7 cellular contexts compared by ENCODE assay signal in genomic region chr16:397135-397661, GRCh38. TPM values are rescaled to one million over a fixed set of nuclear protein-coding genes. Genes with fewer than 3 reads are reported as not detected.
DNase-seq lines count a peak whose midpoint lies in the region; ATAC-seq and TF ChIP-seq lines count a peak whose summit lies in the region.

Gene NME4 (plus strand): TSS chr16:397199. CDS start chr16:397223, 24 bp downstream.

- CTCF ChIA-PET in IMR-90 (lab: Yijun Ruan, JAX): no interaction called here

- H3K4me1 ChIP-seq in IMR-90 (ENCODE audit: control insufficient read depth, insufficient read depth, low read length): peaks cover 4% of the 10 kb centered on the region
- peaks cover 2 to 37% (median 24%) of the 10 kb centered on the region in 9 donors for H3K4me1 ChIP-seq in heart right ventricle

- peak; percentile 44 for DNase-seq in GDM1 (lab: John Stamatoyannopoulos, UW)
- no peak for DNase-seq in IMR-90
- no peak for DNase-seq in heart right ventricle
- DNase-seq in progenitor cell of endocrine pancreas (ENCODE audit: low spot score, unreplicated experiment): peak; percentile 37
- no peak for DNase-seq in amniotic stem cell (lab: John Stamatoyannopoulos, UW)

- TF ChIP-seq POLR2A in IMR-90 (IDR thresholded peaks at IDR 0.05; ENCODE audit: low read depth, low read length): no peak

- peaks cover under 1% of the 10 kb centered on the region for H3K36me3 Mint-ChIP-seq in activated naive CD4-positive, alpha-beta T cell treated with anti-CD3 and anti-CD28 coated beads, Interleukin-2, amount 50 U/mL, for 24 hours
- H3K36me3 Mint-ChIP-seq in progenitor cell of endocrine pancreas (ENCODE audit: insufficient read depth): no peaks in the 10 kb centered on the region

- peak within 1 kb of the TSS; percentile 85 for H2AK9ac ChIP-seq in IMR-90 (replicated peaks; ENCODE audit: low read depth, low read length, poor library complexity)

- no peak within 1 kb of the TSS for H3K56ac ChIP-seq in IMR-90 (ENCODE audit: extremely low read depth, insufficient read depth, low read length)

- no peak within 1 kb of the TSS; the same call in 1 of the 2 replicates for H4K91ac ChIP-seq in IMR-90 (ENCODE audit: insufficient read depth, low read depth, low read length)

- H2BK5ac ChIP-seq in IMR-90 (ENCODE audit: low read depth, low read length, poor library complexity, severe bottlenecking): peak within 1 kb of the TSS; percentile 43

- H2AFZ ChIP-seq in IMR-90 (replicated peaks; ENCODE audit: low read length, poor library complexity): peak within 1 kb of the TSS; percentile 87

- peaks cover 15% of the 10 kb centered on the region; the same call in 1 of the 2 replicates for H4K20me1 ChIP-seq in IMR-90 (ENCODE audit: insufficient read depth, low read length)

- ATAC-seq in IMR-90 (ENCODE audit: low read depth) (peak; percentile 30), heart right ventricle (peak in 2 of 8 donors; percentile 2 to 18), HG03565 (IDR thresholded peaks at IDR 0.05; ENCODE audit: unreplicated experiment) (no peak)

- peak within 1 kb of the TSS; percentile 55 for H3K4ac ChIP-seq in IMR-90 (ENCODE audit: low read depth, low read length)

- no peak within 1 kb of the TSS for H3K18ac ChIP-seq in IMR-90 (ENCODE audit: low read depth, low read length)

- 1% methylated on average over 29 of the region's 75 CpGs; no CpG with 5 or more reads in 1 of the 2 experiments for WGBS in IMR-90 (ENCODE audit: extremely low coverage in 2 of 2, insufficient read length in 1 of 2), 2 experiments
- WGBS in heart right ventricle, 2 donors: 0 to 1% methylated on average over 43 to 73 of the region's 75 CpGs

- H2BK15ac ChIP-seq in IMR-90 (ENCODE audit: low read depth, low read length): no peak within 1 kb of the TSS

- intact Hi-C loops in IMR-90 (cut with micrococcal nuclease): loop anchor here (2.0 to 10.0 kb wide), 2 partner anchors 88 to 192 kb away; no protein-coding TSS in a partner anchor
- intact Hi-C loops in heart right ventricle (cut with DNase I): loop anchor here in 1 of 10 donors (10.0 kb wide), 1 partner anchor 88 kb away; no protein-coding TSS in a partner anchor

- H4K5ac ChIP-seq in IMR-90 (ENCODE audit: low read depth, low read length): 0 out of 2 replicates have a peak within 1 kb of the TSS, but pooled peaks have one; percentile 3

- H2AK5ac ChIP-seq in IMR-90 (ENCODE audit: low read depth, low read length): peak within 1 kb of the TSS; percentile 67; the same call in 1 of the 2 replicates

- peak within 1 kb of the TSS; percentile 89 for H3K4me3 Mint-ChIP-seq in activated naive CD4-positive, alpha-beta T cell treated with anti-CD3 and anti-CD28 coated beads, Interleukin-2, amount 50 U/mL, for 24 hours
- peak within 1 kb of the TSS; percentile 86 for H3K4me3 Mint-ChIP-seq in progenitor cell of endocrine pancreas (ENCODE audit: low read depth)

- H3K9me3 ChIP-seq in IMR-90 (ENCODE audit: control insufficient read depth, insufficient read depth, low read length): no peaks in the 10 kb centered on the region; the same call in 1 of the 2 replicates
- no peaks in the 10 kb centered on the region for H3K9me3 ChIP-seq in heart right ventricle

- H4K8ac ChIP-seq in IMR-90 (ENCODE audit: low read depth in 2 of 2, low read length in 2 of 2): peak within 1 kb of the TSS; percentile 58 to 68; a peak in 3 of 4 replicates

- no peak within 1 kb of the TSS for H2BK120ac ChIP-seq in IMR-90 (ENCODE audit: low read depth, low read length)

- H3K27ac ChIP-seq in IMR-90 (ENCODE audit: insufficient read depth, low read length) (peak within 1 kb of the TSS; percentile 51), heart right ventricle (peak within 1 kb of the TSS; percentile 76 to 91 (median 84))

- H3K9me1 ChIP-seq in IMR-90 (ENCODE audit: insufficient read depth, low read length): 0 out of 2 replicates have a peak, but pooled peaks cover 7% of the 10 kb centered on the region

- in situ Hi-C loops in IMR-90 (cut with MboI; ENCODE audit: low sequenced_read_pairs): loop anchor here (10.0 kb wide), 1 partner anchor 248 kb away; the partner anchor contains the start of genes MCRIP2 and WDR90

- H3K79me1 ChIP-seq in IMR-90 (ENCODE audit: low read depth in 1 of 2, low read length in 2 of 2): peaks cover 4 to 35% of the 10 kb centered on the region in 2 experiments; a peak in 3 of 4 replicates

- no peak within 1 kb of the TSS for H2BK20ac ChIP-seq in IMR-90 (ENCODE audit: low read depth, low read length)

- peak within 1 kb of the TSS; percentile 63 for H3K9ac ChIP-seq in IMR-90 (ENCODE audit: low read depth, low read length)

- dilution Hi-C loops in IMR-90 (cut with HindIII; ENCODE audit: low sequenced_read_pairs, unreplicated experiment): no loop called here

- no peaks in the 10 kb centered on the region for H3K27me3 ChIP-seq in IMR-90 (ENCODE audit: control insufficient read depth, insufficient read depth, low read length)
- H3K27me3 ChIP-seq in heart right ventricle: no peaks in the 10 kb centered on the region

- no peaks in the 10 kb centered on the region for H3K27me3 Mint-ChIP-seq in activated naive CD4-positive, alpha-beta T cell treated with anti-CD3 and anti-CD28 coated beads, Interleukin-2, amount 50 U/mL, for 24 hours
- H3K27me3 Mint-ChIP-seq in progenitor cell of endocrine pancreas: no peaks in the 10 kb centered on the region

- H3K23ac ChIP-seq in IMR-90 (ENCODE audit: low read depth, low read length): 0 out of 2 replicates have a peak within 1 kb of the TSS, but pooled peaks have one; percentile 65

- H3K14ac ChIP-seq in IMR-90 (replicated peaks; ENCODE audit: low read depth, low read length): peak within 1 kb of the TSS; percentile 73; the same call in 1 of the 2 replicates

- H3K4me3 ChIP-seq in IMR-90 (ENCODE audit: insufficient read depth, low read depth, low read length): peak within 1 kb of the TSS; percentile 70
- H3K4me3 ChIP-seq in heart right ventricle: peak within 1 kb of the TSS; percentile 35 to 72 (median 64)

- no peaks in the 10 kb centered on the region for H3K9me3 Mint-ChIP-seq in activated naive CD4-positive, alpha-beta T cell treated with anti-CD3 and anti-CD28 coated beads, Interleukin-2, amount 50 U/mL, for 24 hours
- H3K9me3 Mint-ChIP-seq in progenitor cell of endocrine pancreas (ENCODE audit: low read depth): no peaks in the 10 kb centered on the region

- H3K4me2 ChIP-seq in IMR-90 (ENCODE audit: low read depth, low read length): peak within 1 kb of the TSS; percentile 72

- H3K36me3 ChIP-seq in IMR-90 (ENCODE audit: control insufficient read depth, insufficient read depth, low read length) (peaks cover 19% of the 10 kb centered on the region), heart right ventricle (peaks cover 0 to 14% (median 0%) of the 10 kb centered on the region in 9 donors)

- POLR2A ChIA-PET in IMR-90 (lab: Charles Lee; ENCODE audit: unreplicated experiment): no interaction called here

- no peak for TF ChIP-seq CTCF in IMR-90 (conservative IDR thresholded peaks at IDR 0.05; ENCODE audit: low read depth, low read length)
- TF ChIP-seq CTCF in heart right ventricle (IDR thresholded peaks at IDR 0.05): no peak
- TF ChIP-seq CTCF in progenitor cell of endocrine pancreas (IDR thresholded peaks at IDR 0.05; ENCODE audit: unreplicated experiment): no peak

- peaks cover 24% of the 10 kb centered on the region for H3K4me1 Mint-ChIP-seq in activated naive CD4-positive, alpha-beta T cell treated with anti-CD3 and anti-CD28 coated beads, Interleukin-2, amount 50 U/mL, for 24 hours
- peaks cover 9% of the 10 kb centered on the region for H3K4me1 Mint-ChIP-seq in progenitor cell of endocrine pancreas (ENCODE audit: low read depth)

- H3K27ac Mint-ChIP-seq in activated naive CD4-positive, alpha-beta T cell treated with anti-CD3 and anti-CD28 coated beads, Interleukin-2, amount 50 U/mL, for 24 hours: peak within 1 kb of the TSS; percentile 94
- H3K27ac Mint-ChIP-seq in progenitor cell of endocrine pancreas: peak within 1 kb of the TSS; percentile 96

- no TSS peak for BruUV-seq in IMR-90 (replicated peaks; lab: Mats Ljungman, UMichigan)

- TF ChIP-seq RAD21 in IMR-90 (IDR thresholded peaks at IDR 0.05; ENCODE audit: low read length): no peak

TF ChIP-seq in IMR-90, 13 proteins besides CTCF, POLR2A, EP300 and RAD21:
- TF ChIP-seq CHD1 (IDR thresholded peaks at IDR 0.05; ENCODE audit: low read depth, low read length) (no peak), BHLHE40 (IDR thresholded peaks at IDR 0.05; ENCODE audit: low read depth, low read length) (peak; percentile 45; the same call in 1 of the 2 replicates)
TF ChIP-seq in IMR-90: peak in this region for 1.

RNA-seq across cellular contexts. Expression of gene NME4, which starts in this region (rescaled TPM):
- total RNA-seq in IMR-90 (2012; rRNA removed) (123 and 124 TPM in 2 replicates), heart right ventricle (10 to 100 TPM; 57.8 to 97.0 (median 75.4) TPM), progenitor cell of endocrine pancreas (151 and 154 TPM in 2 replicates)
- polyA plus RNA-seq in IMR-90 (2012; rRNA removed) (288 and 406 TPM in 2 replicates), heart right ventricle (10 to 100 TPM; 48.1 to 97.2 TPM)
- polyA plus RNA-seq in IMR-90 (2012; cell fraction: cytosol; rRNA removed): 464 and 725 TPM in 2 replicates
- 233 and 407 TPM in 2 replicates for polyA plus RNA-seq in IMR-90 (2012; cell fraction: nucleus; rRNA removed; ENCODE audit: low replicate concordance)

Comparison
In these comparisons a context has a peak if more than half of its experiments do, and no peak if none do; other contexts are left out.
1. DNase-seq: peak in GDM1 (single experiment) and progenitor cell of endocrine pancreas (single experiment); none in IMR-90 (single experiment), heart right ventricle (0 of 2) and amniotic stem cell (single experiment).